8 cellular contexts compared by ENCODE assay signal in genomic region chr21:39350094-39351006, GRCh38. TPM values are rescaled to one million over a fixed set of nuclear protein-coding genes. Genes with fewer than 3 reads are reported as not detected.
DNase-seq lines count a peak whose midpoint lies in the region; ATAC-seq and TF ChIP-seq lines count a peak whose summit lies in the region.

No MANE protein-coding gene starts in this region.

- H3K36me3 Mint-ChIP-seq in activated CD4-positive, alpha-beta T cell treated with anti-CD3 and anti-CD28 coated beads, Interleukin-2, amount 10 ng/mL, durations not matched to agents 24 days and 14 days (ENCODE audit: low read depth), result peaks cover 22% of the 10 kb centered on the region
- H3K36me3 Mint-ChIP-seq in activated naive CD8-positive, alpha-beta T cell, result peaks cover 9% of the 10 kb centered on the region
- H3K36me3 Mint-ChIP-seq in immature natural killer cell, result peaks cover 4% of the 10 kb centered on the region in 3 donors

- H3K27ac Mint-ChIP-seq in activated CD4-positive, alpha-beta T cell treated with anti-CD3 and anti-CD28 coated beads, Interleukin-2, amount 10 ng/mL, durations not matched to agents 24 days and 14 days, result peak overlapping the region; percentile 99
- peak overlapping the region; percentile 99 for H3K27ac Mint-ChIP-seq in activated naive CD8-positive, alpha-beta T cell
- peak overlapping the region; percentile 81 to 97 (median 96) for H3K27ac Mint-ChIP-seq in immature natural killer cell

- intact Hi-C loops in activated CD4-positive, alpha-beta T cell treated with anti-CD3 and anti-CD28 coated beads, Interleukin-2, amount 10 ng/mL, durations not matched to agents 24 days and 14 days (cut with micrococcal nuclease), result no loop called here

- peaks cover 10% of the 10 kb centered on the region for H3K27me3 Mint-ChIP-seq in activated CD4-positive, alpha-beta T cell treated with anti-CD3 and anti-CD28 coated beads, Interleukin-2, amount 10 ng/mL, durations not matched to agents 24 days and 14 days
- peaks cover 2% of the 10 kb centered on the region for H3K27me3 Mint-ChIP-seq in activated naive CD8-positive, alpha-beta T cell
- H3K27me3 Mint-ChIP-seq in immature natural killer cell (ENCODE audit: low read depth in 3 of 3), result peaks cover 9 to 27% (median 15%) of the 10 kb centered on the region in 3 donors

- H3K9me3 Mint-ChIP-seq in activated CD4-positive, alpha-beta T cell treated with anti-CD3 and anti-CD28 coated beads, Interleukin-2, amount 10 ng/mL, durations not matched to agents 24 days and 14 days, result no peaks in the 10 kb centered on the region
- H3K9me3 Mint-ChIP-seq in activated naive CD8-positive, alpha-beta T cell (ENCODE audit: low read depth), result no peaks in the 10 kb centered on the region
- no peaks in the 10 kb centered on the region for H3K9me3 Mint-ChIP-seq in immature natural killer cell

- no peak for ATAC-seq in HG03460 (IDR thresholded peaks at IDR 0.05; ENCODE audit: unreplicated experiment)

- H3K4me1 Mint-ChIP-seq in activated CD4-positive, alpha-beta T cell treated with anti-CD3 and anti-CD28 coated beads, Interleukin-2, amount 10 ng/mL, durations not matched to agents 24 days and 14 days, result peaks cover 28% of the 10 kb centered on the region
- H3K4me1 Mint-ChIP-seq in activated naive CD8-positive, alpha-beta T cell (ENCODE audit: low read depth), result peaks cover 26% of the 10 kb centered on the region
- H3K4me1 Mint-ChIP-seq in immature natural killer cell, result peaks cover 31 to 41% of the 10 kb centered on the region in 2 donors

- peak overlapping the region; percentile 99 for H3K4me3 Mint-ChIP-seq in activated CD4-positive, alpha-beta T cell treated with anti-CD3 and anti-CD28 coated beads, Interleukin-2, amount 10 ng/mL, durations not matched to agents 24 days and 14 days
- H3K4me3 Mint-ChIP-seq in activated naive CD8-positive, alpha-beta T cell, result peak overlapping the region; percentile 98
- peak overlapping the region; percentile 93 to 96 (median 95) for H3K4me3 Mint-ChIP-seq in immature natural killer cell

- no peak for TF ChIP-seq CTCF in GM20000 (IDR thresholded peaks at IDR 0.05; ENCODE audit: extremely low read depth, missing control alignments)

- peak overlapping the region; percentile 75 for H3K27ac ChIP-seq in substantia nigra (ENCODE audit: low read depth, low read length, poor library complexity, severe bottlenecking)

- no peak for DNase-seq in activated CD4-positive, alpha-beta T cell treated with anti-CD3 and anti-CD28 coated beads, Interleukin-2, amount 10 ng/mL, durations not matched to agents 24 days and 14 days
- DNase-seq in activated CD4-positive, alpha-beta T cell treated with anti-CD3 and anti-CD28 coated beads for 4 hours, result no peak
- DNase-seq in immature natural killer cell (no peak), substantia nigra (lab: John Stamatoyannopoulos, UW) (no peak), GM20000 (ENCODE audit: low spot score) (no peak)
- no peak for DNase-seq in stimulated activated CD4-positive, alpha-beta T cell treated with anti-CD3 and anti-CD28 coated beads, Interleukin-15, amount 100 ng/mL, for 24 hours

RNA-seq across cellular contexts. Expression of gene HMGN1, which starts 1.5 kb away (rescaled TPM):
- 321 and 339 TPM in 2 replicates for total RNA-seq in activated CD4-positive, alpha-beta T cell treated with anti-CD3 and anti-CD28 coated beads, Interleukin-2, amount 10 ng/mL, durations not matched to agents 24 days and 14 days
- polyA plus RNA-seq in immature natural killer cell, result 100 to 1,000 TPM; 191 to 322 (median 247) TPM

RNA-seq across cellular contexts. Expression of gene BRWD1, which starts 36.9 kb away (rescaled TPM):
- total RNA-seq in activated CD4-positive, alpha-beta T cell treated with anti-CD3 and anti-CD28 coated beads, Interleukin-2, amount 10 ng/mL, durations not matched to agents 24 days and 14 days, result 29.7 and 31.9 TPM in 2 replicates
- polyA plus RNA-seq in immature natural killer cell, result 10 to 100 TPM; 28.3 to 73.3 (median 34.1) TPM
